ENCODE assay signal across 8 cellular contexts in the genomic region with DNA sequence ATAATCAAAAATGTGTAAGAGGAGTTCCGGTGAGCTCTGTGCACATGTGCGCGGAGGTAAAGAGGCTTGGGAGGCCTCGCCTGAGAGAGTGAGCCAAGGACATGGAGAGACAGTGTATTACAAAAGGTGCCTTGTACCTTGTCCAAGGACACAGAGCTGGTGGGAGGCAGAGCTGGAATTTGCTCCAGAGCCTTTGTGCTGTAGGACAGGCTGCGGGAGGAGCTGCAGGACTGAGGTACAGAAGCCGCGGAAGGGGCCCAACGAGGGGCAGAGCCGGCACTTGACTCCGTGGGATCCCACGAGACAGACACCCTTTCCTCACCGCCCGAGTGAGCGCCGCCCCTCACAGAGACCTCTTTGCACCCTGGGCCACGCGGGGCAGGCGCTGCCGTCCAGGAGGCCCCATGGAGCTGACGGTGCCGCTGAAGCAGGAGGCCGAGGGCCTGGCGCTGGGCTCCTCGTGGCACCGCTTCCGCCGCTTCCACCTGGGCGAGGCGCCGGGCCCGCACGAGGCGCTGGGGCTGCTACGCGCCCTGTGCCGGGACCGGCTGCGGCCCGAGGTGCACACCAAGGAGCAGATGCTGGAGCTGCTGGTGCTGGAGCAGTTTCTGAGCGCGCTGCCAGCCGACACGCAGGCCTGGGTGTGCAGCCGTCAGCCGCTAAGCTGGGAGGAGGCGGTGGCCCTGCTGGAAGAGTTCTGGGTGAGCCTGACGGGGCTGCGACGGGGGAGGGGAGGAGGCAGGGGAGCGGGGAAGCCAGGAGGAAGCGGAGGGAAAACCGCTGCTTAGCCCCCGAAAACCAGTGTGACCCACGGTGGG.
A peak's percentile ranks its signal among the peaks of the same experiment; 100 is the strongest.
DNase-seq lines count a peak whose midpoint lies in the region; ATAC-seq lines count a peak whose summit lies in the region.

No MANE protein-coding gene starts in this region.

- peaks cover 8% of the 10 kb centered on the region; the same call in 1 of the 2 replicates for H3K4me1 ChIP-seq in HUES64 (ENCODE audit: insufficient read depth, low read length)
- peaks cover 5% of the 10 kb centered on the region for H3K4me1 ChIP-seq in adipocyte (ENCODE audit: control insufficient read depth, insufficient read depth, low read length)

- H3K27me3 ChIP-seq in HUES64 (ENCODE audit: insufficient read depth, low read length) (no peaks in the 10 kb centered on the region; the same call in 1 of the 2 replicates), adipocyte (replicated peaks; ENCODE audit: control insufficient read depth, insufficient read depth, low read length) (no peaks in the 10 kb centered on the region)

- no peak overlapping the region for H3K27ac Mint-ChIP-seq in stimulated activated effector memory CD8-positive, alpha-beta T cell treated with anti-CD3 and anti-CD28 coated beads, Interleukin-12 subunit alpha, Interleukin-12 subunit beta, amount 100 ng/mL, for 72 hours

- H3K4me3 ChIP-seq in HUES64 (ENCODE audit: low read length) = peak overlapping the region; percentile 30
- peak overlapping the region; percentile 72 for H3K4me3 ChIP-seq in adipocyte (ENCODE audit: low read length)
- H3K4me3 ChIP-seq in iPS-18c (ENCODE audit: insufficient read depth, low read depth, low read length) = peak overlapping the region; percentile 29

- peak; percentile 44 for ATAC-seq in stimulated activated effector memory CD8-positive, alpha-beta T cell treated with anti-CD3 and anti-CD28 coated beads, Interleukin-12 subunit alpha, Interleukin-12 subunit beta, amount 100 ng/mL, for 72 hours
- ATAC-seq in GM21576 (IDR thresholded peaks at IDR 0.05; ENCODE audit: unreplicated experiment) = no peak
- ATAC-seq in HG03280 (IDR thresholded peaks at IDR 0.05; ENCODE audit: unreplicated experiment) = no peak

- DNase-seq in adipocyte (ENCODE audit: low read depth) (no peak), NCI-H1092 (lab: John Stamatoyannopoulos, UW) (no peak)
- DNase-seq in stimulated activated effector memory CD8-positive, alpha-beta T cell treated with anti-CD3 and anti-CD28 coated beads, Interleukin-12 subunit alpha, Interleukin-12 subunit beta, amount 100 ng/mL, for 72 hours (ENCODE audit: low spot score in 2 of 2) = no peak
- DNase-seq in central memory CD4-positive, alpha-beta T cell = no peak

- peaks cover 7% of the 10 kb centered on the region for H3K4me1 Mint-ChIP-seq in stimulated activated effector memory CD8-positive, alpha-beta T cell treated with anti-CD3 and anti-CD28 coated beads, Interleukin-12 subunit alpha, Interleukin-12 subunit beta, amount 100 ng/mL, for 72 hours

- WGBS in HUES64 = 77% methylated on average over 54 of the region's 54 CpGs

- no peaks in the 10 kb centered on the region for H3K9me3 Mint-ChIP-seq in stimulated activated effector memory CD8-positive, alpha-beta T cell treated with anti-CD3 and anti-CD28 coated beads, Interleukin-12 subunit alpha, Interleukin-12 subunit beta, amount 100 ng/mL, for 72 hours

- peak overlapping the region; percentile 23 for H3K4me3 Mint-ChIP-seq in stimulated activated effector memory CD8-positive, alpha-beta T cell treated with anti-CD3 and anti-CD28 coated beads, Interleukin-12 subunit alpha, Interleukin-12 subunit beta, amount 100 ng/mL, for 72 hours

- peak overlapping the region; percentile 64 for H3K9ac ChIP-seq in HUES64 (ENCODE audit: low read depth, low read length)
- H3K9ac ChIP-seq in adipocyte (ENCODE audit: low read length) = peak overlapping the region; percentile 70

- no peaks in the 10 kb centered on the region for H3K9me3 ChIP-seq in HUES64 (ENCODE audit: insufficient read depth, low read depth, low read length)
- no peaks in the 10 kb centered on the region for H3K9me3 ChIP-seq in adipocyte (ENCODE audit: control insufficient read depth, low read length)
- no peaks in the 10 kb centered on the region for H3K9me3 ChIP-seq in iPS-18c (ENCODE audit: control insufficient read depth, insufficient read depth, low read length)

- no peaks in the 10 kb centered on the region for H3K36me3 ChIP-seq in HUES64 (ENCODE audit: insufficient read depth, low read length)
- H3K36me3 ChIP-seq in adipocyte (ENCODE audit: control insufficient read depth, insufficient read depth, low read length, severe bottlenecking) = no peaks in the 10 kb centered on the region

- peak overlapping the region; percentile 13; the same call in 1 of the 2 replicates for H3K27ac ChIP-seq in HUES64 (ENCODE audit: low read depth, low read length)

- no peaks in the 10 kb centered on the region for H3K36me3 Mint-ChIP-seq in stimulated activated effector memory CD8-positive, alpha-beta T cell treated with anti-CD3 and anti-CD28 coated beads, Interleukin-12 subunit alpha, Interleukin-12 subunit beta, amount 100 ng/mL, for 72 hours
